In the genomic region with DNA sequence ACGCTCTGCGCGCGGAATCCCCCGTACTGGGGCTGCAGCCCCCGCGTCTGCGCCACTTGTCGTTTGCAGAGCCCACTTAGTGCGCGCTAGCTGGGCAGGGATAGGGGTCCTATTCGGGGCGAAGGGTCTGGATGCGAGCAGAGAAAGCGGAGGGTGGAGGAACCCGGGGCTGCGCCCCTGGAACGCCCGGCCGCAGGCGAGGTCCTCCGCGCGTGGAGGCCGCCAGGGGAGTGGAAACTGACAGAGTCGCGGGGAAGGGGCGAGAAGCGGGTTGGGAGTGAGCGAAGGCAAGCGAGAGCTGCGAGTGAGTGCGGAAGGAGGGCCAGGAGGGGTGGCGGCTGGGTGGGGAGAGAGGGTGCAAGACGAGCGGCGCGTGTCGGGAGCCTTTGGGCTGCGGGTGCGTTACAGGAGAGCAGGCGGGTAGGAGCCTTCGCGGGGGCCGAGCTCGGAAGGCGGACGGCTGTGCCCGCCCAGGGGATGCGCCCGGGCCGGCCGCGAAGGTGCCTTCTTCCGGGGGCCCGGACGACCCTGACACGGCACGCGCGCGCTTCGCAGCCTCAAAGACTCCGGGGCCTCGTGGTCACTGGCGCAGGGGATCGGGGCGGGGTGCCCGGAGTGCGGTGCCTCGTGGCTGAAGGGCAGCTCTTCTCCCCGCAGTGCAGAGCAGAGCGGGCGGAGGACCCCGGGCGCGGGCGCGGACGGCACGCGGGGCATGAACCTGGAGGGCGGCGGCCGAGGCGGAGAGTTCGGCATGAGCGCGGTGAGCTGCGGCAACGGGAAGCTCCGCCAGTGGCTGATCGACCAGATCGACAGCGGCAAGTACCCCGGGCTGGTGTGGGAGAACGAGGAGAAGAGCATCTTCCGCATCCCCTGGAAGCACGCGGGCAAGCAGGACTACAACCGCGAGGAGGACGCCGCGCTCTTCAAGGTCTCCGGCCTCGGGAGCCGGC, we compare ENCODE assay signal across 8 cellular contexts. TPM values are rescaled to one million over a fixed set of nuclear protein-coding genes. Genes with fewer than 3 reads are reported as not detected.
A peak's percentile ranks its signal among the peaks of the same experiment; 100 is the strongest.
DNase-seq lines count a peak whose midpoint lies in the region; ATAC-seq and TF ChIP-seq lines count a peak whose summit lies in the region.

No MANE protein-coding gene starts in this region.

- peak overlapping the region; percentile 43 to 71 (median 69) for H3K4me3 ChIP-seq in breast epithelium
- H3K4me3 ChIP-seq in mammary epithelial cell (replicated peaks in 1 of 3; ENCODE audit: insufficient read depth in 1 of 3, low read depth in 2 of 3, low read length in 3 of 3), result no peak overlapping the region
- peak overlapping the region; percentile 65 for H3K4me3 ChIP-seq in mononuclear cell (ENCODE audit: low read length)
- no peak overlapping the region for H3K4me3 ChIP-seq in aorta (ENCODE audit: low read length in 2 of 2)

- H3K9me3 ChIP-seq in breast epithelium, result no peaks in the 10 kb centered on the region
- H3K9me3 ChIP-seq in mammary epithelial cell (replicated peaks; ENCODE audit: insufficient read depth, low read length), result no peaks in the 10 kb centered on the region
- H3K9me3 ChIP-seq in mononuclear cell (ENCODE audit: low read depth, low read length), result no peaks in the 10 kb centered on the region
- H3K9me3 ChIP-seq in aorta (ENCODE audit: control insufficient read depth, low read length), result no peaks in the 10 kb centered on the region

- H3K4me2 ChIP-seq in mammary epithelial cell (ENCODE audit: insufficient read depth, low read depth, low read length), result no peak overlapping the region

- H3K4me1 ChIP-seq in breast epithelium (peaks cover 6 to 9% of the 10 kb centered on the region in 2 donors), mammary epithelial cell (ENCODE audit: insufficient read depth, low read length) (peaks cover 16% of the 10 kb centered on the region), mononuclear cell (ENCODE audit: insufficient read depth, low read length) (peaks cover 44% of the 10 kb centered on the region), aorta (ENCODE audit: control insufficient read depth in 1 of 2, insufficient read depth in 2 of 2, low read length in 2 of 2) (no peaks in the 10 kb centered on the region)

- no TSS peak for BruUV-seq in mammary epithelial cell (replicated peaks; lab: Mats Ljungman, UMichigan)

- H3K4me3 Mint-ChIP-seq in chondrocyte (ENCODE audit: unreplicated experiment), result peak overlapping the region; percentile 50

- H3K27ac ChIP-seq in breast epithelium (peak overlapping the region in 1 of 2 donors; percentile 3), mammary epithelial cell (ENCODE audit: insufficient read depth, low read depth, low read length) (no peak overlapping the region), aorta (ENCODE audit: low read depth in 1 of 2, low read length in 2 of 2) (no peak overlapping the region)

- CTCF ChIA-PET in mammary epithelial cell (lab: Charles Lee; ENCODE audit: low non-redundant PET), result no interaction called here

- H3K27ac Mint-ChIP-seq in chondrocyte (ENCODE audit: unreplicated experiment), result no peak overlapping the region

- intact Hi-C loops in breast epithelium (cut with DNase I; ENCODE audit: low total_unique reads), result no loop called here
- intact Hi-C loops in mammary epithelial cell (cut with micrococcal nuclease), result no loop called here
- intact Hi-C loops in aorta (cut with DNase I), result no loop called here

- no peak overlapping the region for H3K9ac ChIP-seq in mammary epithelial cell (ENCODE audit: insufficient read depth, low read length)

- H3K27me3 ChIP-seq in breast epithelium (peaks cover 11 to 77% of the 10 kb centered on the region in 2 donors), mammary epithelial cell (ENCODE audit: insufficient read depth, low read length) (peaks cover 48% of the 10 kb centered on the region), mononuclear cell (ENCODE audit: insufficient read depth, low read length) (peaks cover 46% of the 10 kb centered on the region), aorta (ENCODE audit: control insufficient read depth in 1 of 2, insufficient read depth in 2 of 2, low read length in 1 of 2) (no peaks in the 10 kb centered on the region)

- no peaks in the 10 kb centered on the region for H3K79me2 ChIP-seq in mammary epithelial cell (ENCODE audit: insufficient read depth, low read length)

- ATAC-seq in aorta (ENCODE audit: low FRiP score) (peak; percentile 30), HG02642 (IDR thresholded peaks at IDR 0.05; ENCODE audit: poor library complexity, unreplicated experiment) (no peak), HG03045 (IDR thresholded peaks at IDR 0.05; ENCODE audit: unreplicated experiment) (no peak)

- H3K27me3 Mint-ChIP-seq in chondrocyte (ENCODE audit: low read depth), result peaks cover 71% of the 10 kb centered on the region

- 18% methylated on average over 8 of the region's 108 CpGs for WGBS in mammary epithelial cell (ENCODE audit: low coverage, missing lambda C conversion rate)
- WGBS in aorta, 2 donors, result 1 to 2% methylated on average over 89 to 108 of the region's 108 CpGs

- DNase-seq in breast epithelium (ENCODE audit: low spot score in 2 of 2) (no peak), mammary epithelial cell (no peak), chondrocyte (ENCODE audit: low spot score) (no peak), aorta (no peak), NOMO-1 treated with dmso at 0.1 percent for 144 hours (lab: John Stamatoyannopoulos, UW; ENCODE audit: unreplicated experiment) (no peak)

- no peaks in the 10 kb centered on the region for H3K9me3 Mint-ChIP-seq in chondrocyte (ENCODE audit: low read depth)

- H4K20me1 ChIP-seq in mammary epithelial cell (ENCODE audit: insufficient read depth, low read length), result peaks cover 9% of the 10 kb centered on the region

- TF ChIP-seq CTCF in breast epithelium (IDR thresholded peaks at IDR 0.05) (no peak), mammary epithelial cell (conservative IDR thresholded peaks at IDR 0.05 in 1 of 2, IDR thresholded peaks at IDR 0.05 in 1 of 2; ENCODE audit: extremely low read depth in 1 of 2, insufficient read depth in 1 of 2, low read depth in 1 of 2, low read length in 2 of 2) (no peak), chondrocyte (IDR thresholded peaks at IDR 0.05) (no peak)

- H3K36me3 Mint-ChIP-seq in chondrocyte (ENCODE audit: low read depth), result peaks cover 7% of the 10 kb centered on the region

- dilution Hi-C loops in mammary epithelial cell (cut with HindIII; ENCODE audit: low sequenced_read_pairs), result loop anchor here (5.0 kb wide), 1 partner anchor 55 kb away; no protein-coding TSS in a partner anchor

- TF ChIP-seq POLR2A in breast epithelium (IDR thresholded peaks at IDR 0.05), result no peak

- H3K36me3 ChIP-seq in breast epithelium (no peaks in the 10 kb centered on the region), mammary epithelial cell (ENCODE audit: insufficient read depth, low read length) (no peaks in the 10 kb centered on the region), aorta (ENCODE audit: control insufficient read depth in 1 of 2, insufficient read depth in 2 of 2, low read length in 1 of 2) (no peaks in the 10 kb centered on the region)

- peaks cover 23% of the 10 kb centered on the region for H3K4me1 Mint-ChIP-seq in chondrocyte (ENCODE audit: low read depth)

- in situ Hi-C loops in mammary epithelial cell (cut with MboI; ENCODE audit: low sequenced_read_pairs in 2 of 2), result no loop called here

- H2AFZ ChIP-seq in mammary epithelial cell (ENCODE audit: low read depth, low read length), result no peak overlapping the region

RNA-seq across cellular contexts. Expression of gene IRF4, which starts 1.2 kb away (rescaled TPM):
- 10 to 100 TPM in 2 of 3 donors, 1 to 10 TPM in 1; 9.1 to 25.2 (median 13.0) TPM for total RNA-seq in breast epithelium
- total RNA-seq in mammary epithelial cell, result not detected
- polyA plus RNA-seq in mammary epithelial cell, result 0.01 TPM
- polyA minus RNA-seq in mammary epithelial cell, result not detected
- 0.05 TPM in 1 of 3 replicates, not detected in the others for total RNA-seq in chondrocyte
- total RNA-seq in mononuclear cell, result 41.3 TPM
- 1 to 10 TPM; 1.6 to 3.8 TPM for total RNA-seq in aorta
- polyA plus RNA-seq in aorta, result under 1 TPM; 0.10 to 0.25 TPM

Comparison
In these comparisons a context has a peak if more than half of its experiments do, and no peak if none do; other contexts are left out.
1. H3K4me3 ChIP-seq: peak in breast epithelium (3 of 3) and mononuclear cell (single experiment); none in mammary epithelial cell (0 of 3) and aorta (0 of 2).